In genomic region chr2:177998006-177998405, GRCh38 we compare ENCODE assay signal across 18 cellular contexts.
DNase-seq lines count a peak whose midpoint lies in the region; ATAC-seq, FAIRE-seq and TF ChIP-seq lines count a peak whose summit lies in the region.
"Had no signal": no experiment of that assay in that cellular context is flagged by ENCODE, and none has a peak within 500 bp of the region (broad histone marks: within the 10 kb centered on the region; RNA-seq: fewer than 3 reads in every experiment).

No MANE protein-coding gene starts in this region.

- peak overlapping the region; percentile 51 for H2AFZ ChIP-seq in astrocyte (ENCODE audit: low read depth, low read length)

- no peaks in the 10 kb centered on the region for H3K79me2 ChIP-seq in astrocyte (ENCODE audit: insufficient read depth, low read length)

- no peaks in the 10 kb centered on the region for H3K9me3 ChIP-seq in astrocyte (ENCODE audit: insufficient read depth, low read depth, low read length)

- peak; percentile 92 for FAIRE-seq in astrocyte (lab: Jason Lieb, UNC)

- H3K9ac ChIP-seq in astrocyte (ENCODE audit: low read length): peak overlapping the region; percentile 47

- no peaks in the 10 kb centered on the region for H3K27me3 Mint-ChIP-seq in astrocyte (ENCODE audit: low read depth, unreplicated experiment)
- H3K27me3 Mint-ChIP-seq: activated naive CD4-positive, alpha-beta T cell treated with anti-CD3 and anti-CD28 coated beads, Interleukin-2, amount 10 ng/mL, durations not matched to agents 7 days and 5 days had no signal

- peak; percentile 72 for DNase-seq in A172 (ENCODE audit: low spot score)
- DNase-seq in HCEC 1CT: peak; percentile 89
- peak; percentile 95 for DNase-seq in astrocyte (ENCODE audit: low read depth)
- peak; percentile 18 for DNase-seq in hepatic stellate cell (ENCODE audit: low spot score)
- no peak for DNase-seq in HuH-7 (ENCODE audit: low spot score)
- no peak for DNase-seq in GOT3 (lab: John Stamatoyannopoulos, UW)
- no peak for DNase-seq in NCI-H1436 treated with DMSO at 0.1 percent for 48 hours (lab: John Stamatoyannopoulos, UW)
- DNase-seq: 8988T; activated CD4-positive, CD25-positive, alpha-beta regulatory T cell treated with anti-CD3 and anti-CD28 coated beads, Interleukin-2, amount 50 U/mL, for 72 hours; activated CD8-positive, alpha-beta memory T cell treated with anti-CD3 and anti-CD28 coated beads, Interleukin-2, amount 50 U/mL, for 48 hours; activated naive CD4-positive, alpha-beta T cell treated with anti-CD3 and anti-CD28 coated beads, Interleukin-2, amount 10 ng/mL, durations not matched to agents 7 days and 5 days; caudate nucleus; COR-L47; left colon; NCI-H2081 treated with DMSO at 0.1 percent for 48 hours; NCI-H748 treated with DMSO at 0.1 percent for 48 hours had no signal

- H3K4me3 Mint-ChIP-seq in astrocyte (ENCODE audit: unreplicated experiment): peak overlapping the region; percentile 18
- H3K4me3 Mint-ChIP-seq: activated naive CD4-positive, alpha-beta T cell treated with anti-CD3 and anti-CD28 coated beads, Interleukin-2, amount 10 ng/mL, durations not matched to agents 7 days and 5 days; T-helper 1 cell treated with Interleukin-12 subunit alpha and Interleukin-12 subunit beta and Interleukin-4 antibody, amounts not matched to agents 30 μg/mL and 1 μg/mL, for 36 hours had no signal

- TF ChIP-seq CTCF in astrocyte (IDR thresholded peaks at IDR 0.05; ENCODE audit: insufficient read depth, low read depth, low read length): no peak

- H4K20me1 ChIP-seq in astrocyte (ENCODE audit: insufficient read depth, low read length): no peaks in the 10 kb centered on the region

- H3K9me3 Mint-ChIP-seq in astrocyte (ENCODE audit: unreplicated experiment): no peaks in the 10 kb centered on the region
- H3K9me3 Mint-ChIP-seq: activated naive CD4-positive, alpha-beta T cell treated with anti-CD3 and anti-CD28 coated beads, Interleukin-2, amount 10 ng/mL, durations not matched to agents 7 days and 5 days; T-helper 1 cell treated with Interleukin-12 subunit alpha and Interleukin-12 subunit beta and Interleukin-4 antibody, amounts not matched to agents 30 μg/mL and 1 μg/mL, for 36 hours had no signal

- peaks cover 23% of the 10 kb centered on the region for H3K4me1 Mint-ChIP-seq in astrocyte (ENCODE audit: low read depth, unreplicated experiment)
- H3K4me1 Mint-ChIP-seq: activated naive CD4-positive, alpha-beta T cell treated with anti-CD3 and anti-CD28 coated beads, Interleukin-2, amount 10 ng/mL, durations not matched to agents 7 days and 5 days had no signal

- peak overlapping the region; percentile 70 for H3K4me2 ChIP-seq in astrocyte (ENCODE audit: low read length)

- peak overlapping the region; percentile 94 for H3K27ac Mint-ChIP-seq in astrocyte (ENCODE audit: unreplicated experiment)
- H3K27ac Mint-ChIP-seq: activated naive CD4-positive, alpha-beta T cell treated with anti-CD3 and anti-CD28 coated beads, Interleukin-2, amount 10 ng/mL, durations not matched to agents 7 days and 5 days; T-helper 1 cell treated with Interleukin-12 subunit alpha and Interleukin-12 subunit beta and Interleukin-4 antibody, amounts not matched to agents 30 μg/mL and 1 μg/mL, for 36 hours had no signal

- H3K27ac ChIP-seq in astrocyte (ENCODE audit: low read depth, low read length): peak overlapping the region; percentile 82

- no peaks in the 10 kb centered on the region for H3K27me3 ChIP-seq in astrocyte (ENCODE audit: insufficient read depth, low read length)

- H3K36me3 ChIP-seq in astrocyte (ENCODE audit: insufficient read depth, low read length): no peaks in the 10 kb centered on the region

- no peaks in the 10 kb centered on the region for H3K36me3 Mint-ChIP-seq in astrocyte (ENCODE audit: low read depth, unreplicated experiment)
- H3K36me3 Mint-ChIP-seq: activated naive CD4-positive, alpha-beta T cell treated with anti-CD3 and anti-CD28 coated beads, Interleukin-2, amount 10 ng/mL, durations not matched to agents 7 days and 5 days had no signal

- ATAC-seq in GM18909 (IDR thresholded peaks at IDR 0.05; ENCODE audit: poor library complexity, unreplicated experiment): no peak
- ATAC-seq: left colon had no signal

- H3K4me1 ChIP-seq in astrocyte (ENCODE audit: insufficient read depth, low read length): peaks cover 15% of the 10 kb centered on the region

- H3K4me3 ChIP-seq in astrocyte (ENCODE audit: insufficient read depth, low read depth, low read length): no peak overlapping the region

Comparison
In these comparisons a context has a peak if more than half of its experiments do, and no peak if none do; other contexts are left out.
1. DNase-seq: peak in A172 (single experiment), HCEC 1CT (single experiment), astrocyte (single experiment) and hepatic stellate cell (single experiment); none in HuH-7 (single experiment), GOT3 (single experiment) and NCI-H1436 treated with DMSO at 0.1 percent for 48 hours (single experiment).